In genomic region chr5:162160401-162160800, GRCh38 we compare ENCODE assay signal across 16 cellular contexts.
DNase-seq lines count a peak whose midpoint lies in the region; ATAC-seq and TF ChIP-seq lines count a peak whose summit lies in the region.
"Had no signal": no experiment of that assay in that cellular context is flagged by ENCODE, and none has a peak within 500 bp of the region (broad histone marks: within the 10 kb centered on the region; RNA-seq: fewer than 3 reads in every experiment).

No MANE protein-coding gene starts in this region.

- no peaks in the 10 kb centered on the region for H3F3A ChIP-seq in PC-3 (ENCODE audit: low read length, unreplicated experiment)

- no peak for ATAC-seq in PC-3
- no peak for ATAC-seq in HG03457 (IDR thresholded peaks at IDR 0.05; ENCODE audit: unreplicated experiment)

- no peak overlapping the region for H3K27ac Mint-ChIP-seq in MCF 10A (ENCODE audit: low read depth, unreplicated experiment)
- H3K27ac Mint-ChIP-seq: CD4-positive, CD25-positive, alpha-beta regulatory T cell; HFFc6 had no signal

- H3K4me1 ChIP-seq in breast epithelium (no peaks in the 10 kb centered on the region), PC-3 (ENCODE audit: insufficient read depth, low read length) (no peaks in the 10 kb centered on the region)

- peaks cover 14% of the 10 kb centered on the region for H3K9me3 Mint-ChIP-seq in MCF 10A (ENCODE audit: unreplicated experiment)

- H3K36me3 ChIP-seq in breast epithelium (no peaks in the 10 kb centered on the region), PC-3 (ENCODE audit: low read depth, low read length) (no peaks in the 10 kb centered on the region)
- H3K36me3 ChIP-seq: BLaER1 treated with 17β-estradiol and CSF1 and Interleukin-3, amounts not matched to agents 10 nM and 100 nM had no signal

- intact Hi-C loops in MCF 10A (cut with micrococcal nuclease) (no loop called here), breast epithelium (cut with DNase I; ENCODE audit: low total_unique reads) (no loop called here), PC-3 (cut with micrococcal nuclease) (no loop called here), dorsolateral prefrontal cortex (cut with DNase I) (no loop called here)

- H3K4me1 Mint-ChIP-seq in MCF 10A (ENCODE audit: insufficient read depth, unreplicated experiment), result peaks cover 9% of the 10 kb centered on the region
- H3K4me1 Mint-ChIP-seq: CD4-positive, CD25-positive, alpha-beta regulatory T cell had no signal

- H2AFZ ChIP-seq in PC-3 (ENCODE audit: low read length), result no peak overlapping the region

- no peaks in the 10 kb centered on the region for H4K20me1 ChIP-seq in PC-3 (ENCODE audit: low read length)
- H4K20me1 ChIP-seq: BLaER1 treated with 17β-estradiol and CSF1 and Interleukin-3, amounts not matched to agents 10 nM and 100 nM had no signal

- H3K36me3 Mint-ChIP-seq in MCF 10A (ENCODE audit: insufficient read depth, unreplicated experiment), result no peaks in the 10 kb centered on the region
- H3K36me3 Mint-ChIP-seq: CD4-positive, CD25-positive, alpha-beta regulatory T cell had no signal

- POLR2A ChIA-PET in MCF 10A (lab: Yijun Ruan, JAX) (interaction anchor here (0.9 to 1.8 kb wide), 2 partner anchors 12 to 14 kb away, joined by 4 read pairs; no protein-coding TSS in a partner anchor), PC-3 (lab: Charles Lee; ENCODE audit: unreplicated experiment) (no interaction called here)

- no peaks in the 10 kb centered on the region for H3K9me2 ChIP-seq in PC-3 (replicated peaks; ENCODE audit: low read length)

- no peaks in the 10 kb centered on the region for H3K27me3 Mint-ChIP-seq in MCF 10A (ENCODE audit: insufficient read depth, unreplicated experiment)
- H3K27me3 Mint-ChIP-seq: CD4-positive, CD25-positive, alpha-beta regulatory T cell had no signal

- BruUV-seq in MCF 10A (replicated peaks; lab: Mats Ljungman, UMichigan), result no TSS peak
- BruUV-seq in PC-3 (replicated peaks; lab: Mats Ljungman, UMichigan), result no TSS peak

- H3K27ac ChIP-seq in breast epithelium, result no peak overlapping the region
- H3K27ac ChIP-seq in PC-3 (ENCODE audit: low read length), result no peak overlapping the region
- no peak overlapping the region for H3K27ac ChIP-seq in dorsolateral prefrontal cortex
- H3K27ac ChIP-seq: BLaER1 treated with 17β-estradiol and CSF1 and Interleukin-3, amounts not matched to agents 10 nM and 100 nM; HL-60 had no signal

- no peak overlapping the region for H3K4me3 Mint-ChIP-seq in MCF 10A (ENCODE audit: unreplicated experiment)
- H3K4me3 Mint-ChIP-seq: CD4-positive, CD25-positive, alpha-beta regulatory T cell; HFFc6 had no signal

- TF ChIP-seq POLR2A in breast epithelium (IDR thresholded peaks at IDR 0.05), result no peak

- H3K4me3 ChIP-seq in breast epithelium (no peak overlapping the region), PC-3 (ENCODE audit: low read length) (no peak overlapping the region), epithelial cell of proximal tubule (ENCODE audit: low read depth, low read length) (no peak overlapping the region), dorsolateral prefrontal cortex (no peak overlapping the region)
- H3K4me3 ChIP-seq: BLaER1 treated with 17β-estradiol and CSF1 and Interleukin-3, amounts not matched to agents 10 nM and 100 nM had no signal

- DNase-seq in MCF 10A (ENCODE audit: unreplicated experiment) (peak; percentile 9), breast epithelium (ENCODE audit: low spot score in 2 of 2) (no peak), PC-3 (peak; percentile 16), epithelial cell of proximal tubule (ENCODE audit: low read depth) (peak; percentile 9), dorsolateral prefrontal cortex (no peak), occipital lobe (lab: John Stamatoyannopoulos, UW) (no peak)
- DNase-seq in activated effector memory CD4-positive, alpha-beta T cell treated with Interleukin-2 at 50 U/mL for 16 hours, result no peak
- DNase-seq: 8988T; AML-193; CD4-positive, CD25-positive, alpha-beta regulatory T cell; DMS 273 treated with DMSO at 0.1 percent for 48 hours; HCEC 1CT; HFFc6 had no signal

- H3K9ac ChIP-seq in PC-3 (ENCODE audit: low read length), result no peak overlapping the region
- H3K9ac ChIP-seq: BLaER1 treated with 17β-estradiol and CSF1 and Interleukin-3, amounts not matched to agents 10 nM and 100 nM had no signal

- TF ChIP-seq CTCF in MCF 10A (IDR thresholded peaks at IDR 0.05; ENCODE audit: unreplicated experiment) (no peak), breast epithelium (IDR thresholded peaks at IDR 0.05) (no peak), PC-3 (conservative IDR thresholded peaks at IDR 0.05; ENCODE audit: low read depth, low read length) (no peak), epithelial cell of proximal tubule (conservative IDR thresholded peaks at IDR 0.05; ENCODE audit: low read depth, low read length) (no peak), dorsolateral prefrontal cortex (IDR thresholded peaks at IDR 0.05 in 54 of 56, conservative IDR thresholded peaks at IDR 0.05 in 2 of 56; ENCODE audit: low read depth in 1 of 56, partially characterized antibody in 56 of 56) (no peak)

- H3K9me3 ChIP-seq in breast epithelium (peaks cover 0 to 8% of the 10 kb centered on the region in 2 donors), PC-3 (ENCODE audit: low read length) (peaks cover 7% of the 10 kb centered on the region)

- H3K4me2 ChIP-seq in PC-3 (ENCODE audit: low read length), result no peak overlapping the region

- no peaks in the 10 kb centered on the region for H3K79me2 ChIP-seq in PC-3 (ENCODE audit: low read length)

- H3K27me3 ChIP-seq in breast epithelium, result no peaks in the 10 kb centered on the region
- H3K27me3 ChIP-seq in PC-3 (ENCODE audit: low read length), result no peaks in the 10 kb centered on the region
- H3K27me3 ChIP-seq in dorsolateral prefrontal cortex, result no peaks in the 10 kb centered on the region
- H3K27me3 ChIP-seq: BLaER1 treated with 17β-estradiol and CSF1 and Interleukin-3, amounts not matched to agents 10 nM and 100 nM had no signal

- CTCF ChIA-PET in MCF 10A (lab: Yijun Ruan, JAX) (interaction anchor here (0.8 to 1.3 kb wide), 3 partner anchors 9 to 51 kb away, joined by 3 to 4 read pairs (median 3); no protein-coding TSS in a partner anchor), PC-3 (lab: Charles Lee) (no interaction called here)

Comparison
In these comparisons a context has a peak if more than half of its experiments do, and no peak if none do; other contexts are left out.
1. DNase-seq: peak in MCF 10A (single experiment), PC-3 (single experiment) and epithelial cell of proximal tubule (single experiment); none in breast epithelium (0 of 2), dorsolateral prefrontal cortex (0 of 10), activated effector memory CD4-positive, alpha-beta T cell treated with Interleukin-2 at 50 U/mL for 16 hours (single experiment) and occipital lobe (single experiment).